1 cellular context compared by ENCODE assay signal in the genomic region with DNA sequence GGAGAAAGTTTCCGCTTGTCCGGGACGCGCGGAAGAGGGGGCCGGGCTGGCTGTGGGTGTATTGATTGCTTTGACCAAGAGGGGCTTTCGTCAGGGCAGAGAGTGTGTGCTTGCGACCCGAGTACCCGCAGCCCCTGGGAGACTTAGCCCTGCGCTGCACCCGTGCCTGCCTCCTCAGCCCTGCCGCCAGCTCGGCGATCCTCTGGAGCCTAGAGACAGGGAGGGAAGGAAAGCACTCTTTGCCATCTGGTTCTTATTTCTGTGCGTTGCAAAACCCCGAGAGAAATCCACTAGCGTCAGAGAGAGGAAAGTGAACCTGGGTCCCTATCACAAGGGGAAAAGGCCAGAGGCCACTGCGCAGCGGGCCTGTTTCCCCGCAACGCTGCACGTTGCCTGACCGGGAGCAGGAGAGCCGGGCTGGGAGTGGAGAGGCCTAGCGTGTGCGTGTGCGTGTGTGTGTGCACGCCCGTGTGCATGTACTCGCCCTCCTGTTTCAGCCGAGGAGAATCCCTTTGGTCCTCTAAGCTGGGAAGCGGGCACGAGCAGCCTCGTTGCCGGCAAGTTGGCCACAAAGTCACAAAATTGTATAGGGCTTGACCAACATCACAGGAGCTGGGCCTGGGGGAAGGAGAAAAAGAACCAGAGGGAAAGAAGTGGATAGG.
TF ChIP-seq lines count a peak whose summit lies in the region.

No MANE protein-coding gene starts in this region.

TF ChIP-seq in GM23338, 12 proteins besides CTCF, POLR2A, EP300 and RAD21 (continued from another document):
- TF ChIP-seq ZNF462 (CRISPR knock-in tag; IDR thresholded peaks at IDR 0.05) = no peak
- peak; percentile 96 for TF ChIP-seq EZH2 (IDR thresholded peaks at IDR 0.05; ENCODE audit: low read depth, unreplicated experiment)
- TF ChIP-seq EZH2phosphoT487 (IDR thresholded peaks at IDR 0.05; ENCODE audit: unreplicated experiment) = peak; percentile 86
- no peak for TF ChIP-seq ZNF331 (CRISPR knock-in tag; IDR thresholded peaks at IDR 0.05; ENCODE audit: low read depth)
